8 cellular contexts compared by ENCODE assay signal in the genomic region with DNA sequence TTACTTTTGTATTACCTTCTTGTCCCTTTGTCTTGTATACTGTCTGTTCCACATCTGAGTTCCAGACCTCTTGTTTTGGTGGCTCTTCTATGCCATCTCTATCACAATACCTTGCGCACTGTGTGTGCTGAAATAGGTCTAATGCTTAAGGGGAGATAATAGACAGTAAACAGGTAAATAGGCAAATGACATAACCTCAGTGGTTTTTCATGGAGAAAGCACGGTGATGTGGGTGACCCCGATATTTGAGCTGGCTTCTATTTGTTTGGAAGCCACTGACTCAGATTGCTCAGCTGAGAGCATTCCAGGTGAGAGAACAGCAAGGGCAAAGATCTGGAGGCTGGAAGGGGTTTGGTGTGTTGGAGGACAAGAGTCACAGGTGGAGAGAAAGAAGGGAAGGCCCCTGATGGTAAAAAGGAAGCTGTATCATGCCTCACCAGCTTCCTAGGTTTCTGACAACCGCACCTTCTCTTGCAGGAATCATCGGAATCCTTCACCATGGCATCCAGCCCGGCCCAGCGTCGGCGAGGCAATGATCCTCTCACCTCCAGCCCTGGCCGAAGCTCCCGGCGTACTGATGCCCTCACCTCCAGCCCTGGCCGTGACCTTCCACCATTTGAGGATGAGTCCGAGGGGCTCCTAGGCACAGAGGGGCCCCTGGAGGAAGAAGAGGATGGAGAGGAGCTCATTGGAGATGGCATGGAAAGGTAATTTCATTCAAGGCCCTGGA. TPM values are rescaled to one million over a fixed set of nuclear protein-coding genes. Genes with fewer than 3 reads are reported as not detected.
DNase-seq lines count a peak whose midpoint lies in the region; ATAC-seq, FAIRE-seq and TF ChIP-seq lines count a peak whose summit lies in the region.

No MANE protein-coding gene starts in this region.

- ATAC-seq in gastroesophageal sphincter, result no peak
- no peak for ATAC-seq in activated CD4-positive, CD25-positive, alpha-beta regulatory T cell treated with anti-CD3 and anti-CD28 coated beads, Interleukin-2, amount 50 U/mL, for 24 hours

- H3K9me3 ChIP-seq in SJSA1 (replicated peaks), result no peaks in the 10 kb centered on the region
- no peaks in the 10 kb centered on the region for H3K9me3 ChIP-seq in gastroesophageal sphincter
- H3K9me3 ChIP-seq in small intestine (ENCODE audit: control insufficient read depth, low read depth), result no peaks in the 10 kb centered on the region

- DNase-seq in DMS79 treated with DMSO at 0.1 percent for 48 hours (lab: John Stamatoyannopoulos, UW) (peak; percentile 34), DMS79 (lab: John Stamatoyannopoulos, UW) (no peak), SJSA1 (ENCODE audit: low read depth in 1 of 2, low spot score in 2 of 2) (no peak), small intestine (peak; percentile 29), pons (ENCODE audit: low spot score) (no peak)
- no peak for DNase-seq in activated CD4-positive, CD25-positive, alpha-beta regulatory T cell treated with anti-CD3 and anti-CD28 coated beads, Interleukin-2, amount 50 U/mL, for 72 hours

- whole genome bisulfite sequencing in gastroesophageal sphincter (ENCODE audit: low coverage in 1 of 2), 2 donors, result 42 to 50% methylated on average over 2 to 5 of the region's 14 CpGs
- WGBS in small intestine, 3 donors, result 16 to 51% (median 32%) methylated on average over 14 of the region's 14 CpGs

- H3K27me3 ChIP-seq in SJSA1 (replicated peaks), result no peaks in the 10 kb centered on the region
- H3K27me3 ChIP-seq in gastroesophageal sphincter, result no peaks in the 10 kb centered on the region
- H3K27me3 ChIP-seq in small intestine (ENCODE audit: control insufficient read depth in 2 of 2, insufficient read depth in 2 of 2, low read length in 2 of 2), result no peaks in the 10 kb centered on the region

- TF ChIP-seq EP300 in gastroesophageal sphincter (IDR thresholded peaks at IDR 0.05), result no peak

- H3K4me3 ChIP-seq in SJSA1 (peak overlapping the region; percentile 63), gastroesophageal sphincter (peak overlapping the region; percentile 32 to 56), small intestine (ENCODE audit: low read depth in 1 of 2, low read length in 2 of 2) (peak overlapping the region; percentile 18 to 51)

- H3K27ac ChIP-seq in SJSA1 (peak overlapping the region; percentile 82), gastroesophageal sphincter (peak overlapping the region in 2 of 4 donors; percentile 71 to 84), small intestine (ENCODE audit: low read depth in 1 of 2, low read length in 1 of 2) (no peak overlapping the region)

- no peak for FAIRE-seq in small intestine (lab: Jason Lieb, UNC)

- TF ChIP-seq POLR2A in gastroesophageal sphincter (IDR thresholded peaks at IDR 0.05), result no peak

- peaks cover 43% of the 10 kb centered on the region for H3K36me3 ChIP-seq in SJSA1
- peaks cover 0 to 3% of the 10 kb centered on the region in 2 donors for H3K36me3 ChIP-seq in gastroesophageal sphincter
- H3K36me3 ChIP-seq in small intestine (ENCODE audit: control insufficient read depth in 2 of 2, insufficient read depth in 2 of 2, low read length in 2 of 2), result no peaks in the 10 kb centered on the region

- no peak for TF ChIP-seq CTCF in gastroesophageal sphincter (IDR thresholded peaks at IDR 0.05)

- peaks cover 19% of the 10 kb centered on the region for H3K4me1 ChIP-seq in SJSA1 (replicated peaks)
- H3K4me1 ChIP-seq in gastroesophageal sphincter, result peaks cover 0 to 15% (median 4%) of the 10 kb centered on the region in 3 donors
- no peaks in the 10 kb centered on the region for H3K4me1 ChIP-seq in small intestine (ENCODE audit: control insufficient read depth in 2 of 2, insufficient read depth in 1 of 2, low read depth in 1 of 2, low read length in 1 of 2)

RNA-seq across cellular contexts. Expression of gene MCM2, which starts 0.8 kb away (rescaled TPM):
- 90.1 and 130 TPM in 2 replicates for total RNA-seq in SJSA1 (2014; rRNA removed; shearing (Covaris generic))
- 1 to 10 TPM; 2.3 to 6.5 (median 4.5) TPM for total RNA-seq in gastroesophageal sphincter
- 10 to 100 TPM in 1 of 3 donors, 1 to 10 TPM in 2; 2.2 to 22.7 (median 4.3) TPM for polyA plus RNA-seq in small intestine

RNA-seq across cellular contexts. Expression of gene TPRA1, which starts 8.5 kb away (rescaled TPM):
- total RNA-seq in SJSA1 (2014; rRNA removed; shearing (Covaris generic)), result 60.5 and 73.9 TPM in 2 replicates
- total RNA-seq in gastroesophageal sphincter, result 10 to 100 TPM; 25.6 to 36.3 (median 33.2) TPM
- 10 to 100 TPM; 23.7 to 25.9 (median 25.4) TPM for polyA plus RNA-seq in small intestine

RNA-seq across cellular contexts. Expression of gene PODXL2, which starts 30.0 kb away (rescaled TPM):
- total RNA-seq in SJSA1 (2014; rRNA removed; shearing (Covaris generic)), result 0.94 and 2.6 TPM in 2 replicates
- 1 to 10 TPM; 1.9 to 2.8 (median 2.3) TPM for total RNA-seq in gastroesophageal sphincter
- 10 to 100 TPM in 1 of 3 donors, 1 to 10 TPM in 2; 1.6 to 17.0 (median 3.8) TPM for polyA plus RNA-seq in small intestine

Comparison
In these comparisons a context has a peak if more than half of its experiments do, and no peak if none do; other contexts are left out.
1. DNase-seq: peak in DMS79 treated with DMSO at 0.1 percent for 48 hours (single experiment) and small intestine (single experiment); none in DMS79 (single experiment), SJSA1 (0 of 2), pons (single experiment) and activated CD4-positive, CD25-positive, alpha-beta regulatory T cell treated with anti-CD3 and anti-CD28 coated beads, Interleukin-2, amount 50 U/mL, for 72 hours (single experiment).
2. RNA of gene MCM2, which starts 0.8 kb away (total RNA-seq): 90.1 to 130 TPM in SJSA1; 2.3 to 6.5 TPM in gastroesophageal sphincter; every median in the first group is over 10 times any median in the second.
3. Peak in every context shown above with its lines, with median percentiles within 50 percentile points of each other: H3K4me3 ChIP-seq.